1 cellular context compared by ENCODE assay signal in the genomic region with DNA sequence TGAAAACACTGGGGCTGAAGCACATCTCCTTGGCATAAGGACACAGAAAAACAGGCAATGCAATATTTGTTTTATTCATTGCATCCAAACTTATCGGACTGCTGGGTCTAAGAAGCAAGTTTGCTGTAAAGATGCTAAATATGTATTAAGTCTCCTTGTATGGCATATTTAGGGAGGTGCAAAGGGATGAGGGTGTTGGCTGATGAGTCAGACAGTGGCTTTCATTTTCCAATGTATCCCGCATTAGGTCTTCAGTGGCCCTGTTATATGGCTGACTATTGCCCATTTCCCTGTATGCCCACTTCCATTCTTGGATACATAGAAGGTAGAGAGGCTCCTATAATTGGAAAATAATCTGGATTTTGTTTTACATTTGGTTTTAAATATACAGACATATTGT.
TF ChIP-seq lines count a peak whose summit lies in the region.

No MANE protein-coding gene starts in this region.

TF ChIP-seq in GM23338, 12 proteins besides CTCF, POLR2A, EP300 and RAD21 (continued from another document):
- TF ChIP-seq ZNF462 (CRISPR knock-in tag; IDR thresholded peaks at IDR 0.05) = no peak
- no peak for TF ChIP-seq ZNF114 (CRISPR knock-in tag; IDR thresholded peaks at IDR 0.05)
- TF ChIP-seq NANOG (IDR thresholded peaks at IDR 0.05; ENCODE audit: borderline replicate concordance) = no peak
- TF ChIP-seq POLR2AphosphoS5 (IDR thresholded peaks at IDR 0.05; ENCODE audit: low read depth) = no peak
- TF ChIP-seq EZH2 (IDR thresholded peaks at IDR 0.05; ENCODE audit: low read depth, unreplicated experiment) = no peak
- TF ChIP-seq ZNF331 (CRISPR knock-in tag; IDR thresholded peaks at IDR 0.05; ENCODE audit: low read depth) = no peak
- TF ChIP-seq, protein P1, sequence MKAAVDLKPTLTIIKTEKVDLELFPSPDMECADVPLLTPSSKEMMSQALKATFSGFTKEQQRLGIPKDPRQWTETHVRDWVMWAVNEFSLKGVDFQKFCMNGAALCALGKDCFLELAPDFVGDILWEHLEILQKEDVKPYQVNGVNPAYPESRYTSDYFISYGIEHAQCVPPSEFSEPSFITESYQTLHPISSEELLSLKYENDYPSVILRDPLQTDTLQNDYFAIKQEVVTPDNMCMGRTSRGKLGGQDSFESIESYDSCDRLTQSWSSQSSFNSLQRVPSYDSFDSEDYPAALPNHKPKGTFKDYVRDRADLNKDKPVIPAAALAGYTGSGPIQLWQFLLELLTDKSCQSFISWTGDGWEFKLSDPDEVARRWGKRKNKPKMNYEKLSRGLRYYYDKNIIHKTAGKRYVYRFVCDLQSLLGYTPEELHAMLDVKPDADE (IDR thresholded peaks at IDR 0.05) = no peak
- TF ChIP-seq, protein P2, sequence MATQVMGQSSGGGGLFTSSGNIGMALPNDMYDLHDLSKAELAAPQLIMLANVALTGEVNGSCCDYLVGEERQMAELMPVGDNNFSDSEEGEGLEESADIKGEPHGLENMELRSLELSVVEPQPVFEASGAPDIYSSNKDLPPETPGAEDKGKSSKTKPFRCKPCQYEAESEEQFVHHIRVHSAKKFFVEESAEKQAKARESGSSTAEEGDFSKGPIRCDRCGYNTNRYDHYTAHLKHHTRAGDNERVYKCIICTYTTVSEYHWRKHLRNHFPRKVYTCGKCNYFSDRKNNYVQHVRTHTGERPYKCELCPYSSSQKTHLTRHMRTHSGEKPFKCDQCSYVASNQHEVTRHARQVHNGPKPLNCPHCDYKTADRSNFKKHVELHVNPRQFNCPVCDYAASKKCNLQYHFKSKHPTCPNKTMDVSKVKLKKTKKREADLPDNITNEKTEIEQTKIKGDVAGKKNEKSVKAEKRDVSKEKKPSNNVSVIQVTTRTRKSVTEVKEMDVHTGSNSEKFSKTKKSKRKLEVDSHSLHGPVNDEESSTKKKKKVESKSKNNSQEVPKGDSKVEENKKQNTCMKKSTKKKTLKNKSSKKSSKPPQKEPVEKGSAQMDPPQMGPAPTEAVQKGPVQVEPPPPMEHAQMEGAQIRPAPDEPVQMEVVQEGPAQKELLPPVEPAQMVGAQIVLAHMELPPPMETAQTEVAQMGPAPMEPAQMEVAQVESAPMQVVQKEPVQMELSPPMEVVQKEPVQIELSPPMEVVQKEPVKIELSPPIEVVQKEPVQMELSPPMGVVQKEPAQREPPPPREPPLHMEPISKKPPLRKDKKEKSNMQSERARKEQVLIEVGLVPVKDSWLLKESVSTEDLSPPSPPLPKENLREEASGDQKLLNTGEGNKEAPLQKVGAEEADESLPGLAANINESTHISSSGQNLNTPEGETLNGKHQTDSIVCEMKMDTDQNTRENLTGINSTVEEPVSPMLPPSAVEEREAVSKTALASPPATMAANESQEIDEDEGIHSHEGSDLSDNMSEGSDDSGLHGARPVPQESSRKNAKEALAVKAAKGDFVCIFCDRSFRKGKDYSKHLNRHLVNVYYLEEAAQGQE (IDR thresholded peaks at IDR 0.05; ENCODE audit: unreplicated experiment) = no peak
- no peak for TF ChIP-seq CREB1 (CRISPR knock-in tag; IDR thresholded peaks at IDR 0.05; ENCODE audit: low read depth)
- no peak for TF ChIP-seq JUNB (IDR thresholded peaks at IDR 0.05; ENCODE audit: unreplicated experiment)
- TF ChIP-seq EZH2phosphoT487 (IDR thresholded peaks at IDR 0.05; ENCODE audit: unreplicated experiment) = no peak
